In the genomic region with DNA sequence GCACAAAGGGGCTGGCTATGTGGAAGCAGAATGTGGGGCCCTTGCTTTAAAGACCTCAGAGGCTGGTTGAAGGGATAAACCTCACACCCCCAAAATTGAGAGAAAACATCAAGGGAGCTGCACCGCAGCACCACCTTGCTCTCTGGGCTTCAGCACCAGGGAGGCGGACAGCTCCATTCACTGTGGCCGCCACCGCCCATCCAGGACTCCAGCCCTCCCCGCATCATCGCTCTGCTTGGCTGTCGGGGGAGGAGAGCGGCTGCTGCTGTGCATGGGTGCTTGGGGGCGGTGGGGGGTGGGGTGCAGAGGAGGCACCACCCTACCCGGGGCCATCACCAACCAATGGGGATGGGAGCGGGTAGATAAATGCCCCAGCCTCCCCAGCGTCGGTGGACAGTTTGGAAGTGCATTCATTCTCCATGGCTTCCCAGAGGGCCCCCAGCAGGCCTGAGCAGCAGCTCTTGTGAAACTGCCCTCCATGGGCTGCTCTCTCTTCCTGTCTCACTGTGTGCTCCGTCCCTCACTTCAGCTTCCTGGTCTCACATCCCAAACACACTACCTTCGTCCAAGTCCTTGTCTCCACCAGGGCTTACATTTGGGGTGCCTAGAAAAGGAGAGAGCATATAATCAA, we compare ENCODE assay signal across 8 cellular contexts.
A peak's percentile ranks its signal among the peaks of the same experiment; 100 is the strongest.
DNase-seq lines count a peak whose midpoint lies in the region; ATAC-seq, FAIRE-seq and TF ChIP-seq lines count a peak whose summit lies in the region.

No MANE protein-coding gene starts in this region.

- H3K27me3 Mint-ChIP-seq in activated naive CD4-positive, alpha-beta T cell treated with anti-CD3 and anti-CD28 coated beads, Interleukin-2, amount 10 ng/mL, durations not matched to agents 7 days and 5 days = peaks cover 23% of the 10 kb centered on the region
- peaks cover 24% of the 10 kb centered on the region for H3K27me3 Mint-ChIP-seq in HFFc6 (ENCODE audit: insufficient read depth)
- H3K27me3 Mint-ChIP-seq in stimulated activated memory B cell treated with anti-CD40 and anti-IgM and Interleukin-4, amounts not matched to agents 10 μg/mL and 1 μg/mL and 100 μg/mL, for 72 hours = peaks cover 74% of the 10 kb centered on the region

- peak; percentile 13 for DNase-seq in CD1c-positive myeloid dendritic cell (ENCODE audit: extremely low spot score)
- DNase-seq in HTR-8/SVneo (ENCODE audit: insufficient read length, low spot score) = peak; percentile 86
- DNase-seq in activated naive CD4-positive, alpha-beta T cell treated with anti-CD3 and anti-CD28 coated beads, Interleukin-2, amount 10 ng/mL, durations not matched to agents 7 days and 5 days = peak; percentile 75
- DNase-seq in left kidney (ENCODE audit: low read depth, low spot score) = peak; percentile 92
- DNase-seq in NCI-H146 (lab: John Stamatoyannopoulos, UW) = no peak
- DNase-seq in HFFc6 = no peak

- peak; percentile 96 for FAIRE-seq in HTR-8/SVneo (lab: Jason Lieb, UNC)

- ATAC-seq in HG02571 (IDR thresholded peaks at IDR 0.05; ENCODE audit: unreplicated experiment) = no peak
- ATAC-seq in stimulated activated memory B cell treated with anti-CD40 and anti-IgM and Interleukin-4, amounts not matched to agents 10 μg/mL and 1 μg/mL and 100 μg/mL, for 72 hours = no peak

- H3K27ac Mint-ChIP-seq in activated naive CD4-positive, alpha-beta T cell treated with anti-CD3 and anti-CD28 coated beads, Interleukin-2, amount 10 ng/mL, durations not matched to agents 7 days and 5 days = no peak overlapping the region
- H3K27ac Mint-ChIP-seq in HFFc6 = no peak overlapping the region
- H3K27ac Mint-ChIP-seq in stimulated activated memory B cell treated with anti-CD40 and anti-IgM and Interleukin-4, amounts not matched to agents 10 μg/mL and 1 μg/mL and 100 μg/mL, for 72 hours = no peak overlapping the region

- CTCF ChIA-PET in activated naive CD4-positive, alpha-beta T cell treated with anti-CD3 and anti-CD28 coated beads, Interleukin-2, amount 10 ng/mL, durations not matched to agents 7 days and 5 days (lab: Charles Lee) = no interaction called here

- no peaks in the 10 kb centered on the region for H3K4me1 Mint-ChIP-seq in activated naive CD4-positive, alpha-beta T cell treated with anti-CD3 and anti-CD28 coated beads, Interleukin-2, amount 10 ng/mL, durations not matched to agents 7 days and 5 days
- no peaks in the 10 kb centered on the region for H3K4me1 Mint-ChIP-seq in HFFc6 (ENCODE audit: low read depth)
- no peaks in the 10 kb centered on the region for H3K4me1 Mint-ChIP-seq in stimulated activated memory B cell treated with anti-CD40 and anti-IgM and Interleukin-4, amounts not matched to agents 10 μg/mL and 1 μg/mL and 100 μg/mL, for 72 hours

- H3K4me3 Mint-ChIP-seq in activated naive CD4-positive, alpha-beta T cell treated with anti-CD3 and anti-CD28 coated beads, Interleukin-2, amount 10 ng/mL, durations not matched to agents 7 days and 5 days = no peak overlapping the region
- H3K4me3 Mint-ChIP-seq in HFFc6 = no peak overlapping the region
- no peak overlapping the region for H3K4me3 Mint-ChIP-seq in stimulated activated memory B cell treated with anti-CD40 and anti-IgM and Interleukin-4, amounts not matched to agents 10 μg/mL and 1 μg/mL and 100 μg/mL, for 72 hours

- peaks cover 11% of the 10 kb centered on the region for H3K9me3 Mint-ChIP-seq in activated naive CD4-positive, alpha-beta T cell treated with anti-CD3 and anti-CD28 coated beads, Interleukin-2, amount 10 ng/mL, durations not matched to agents 7 days and 5 days
- H3K9me3 Mint-ChIP-seq in HFFc6 = peaks cover 13% of the 10 kb centered on the region
- H3K9me3 Mint-ChIP-seq in stimulated activated memory B cell treated with anti-CD40 and anti-IgM and Interleukin-4, amounts not matched to agents 10 μg/mL and 1 μg/mL and 100 μg/mL, for 72 hours = peaks cover 14% of the 10 kb centered on the region

- no peak for TF ChIP-seq CTCF in HFFc6 (IDR thresholded peaks at IDR 0.05)

- no peaks in the 10 kb centered on the region for H3K36me3 Mint-ChIP-seq in activated naive CD4-positive, alpha-beta T cell treated with anti-CD3 and anti-CD28 coated beads, Interleukin-2, amount 10 ng/mL, durations not matched to agents 7 days and 5 days
- H3K36me3 Mint-ChIP-seq in HFFc6 (ENCODE audit: low read depth) = no peaks in the 10 kb centered on the region
- no peaks in the 10 kb centered on the region for H3K36me3 Mint-ChIP-seq in stimulated activated memory B cell treated with anti-CD40 and anti-IgM and Interleukin-4, amounts not matched to agents 10 μg/mL and 1 μg/mL and 100 μg/mL, for 72 hours

Comparison
In these comparisons a context has a peak if more than half of its experiments do, and no peak if none do; other contexts are left out.
1. DNase-seq: peak in CD1c-positive myeloid dendritic cell (single experiment), HTR-8/SVneo (single experiment), activated naive CD4-positive, alpha-beta T cell treated with anti-CD3 and anti-CD28 coated beads, Interleukin-2, amount 10 ng/mL, durations not matched to agents 7 days and 5 days (single experiment) and left kidney (single experiment); none in NCI-H146 (single experiment) and HFFc6 (single experiment).